Comparison of ENCODE assay signal across 7 cellular contexts in the genomic region with DNA sequence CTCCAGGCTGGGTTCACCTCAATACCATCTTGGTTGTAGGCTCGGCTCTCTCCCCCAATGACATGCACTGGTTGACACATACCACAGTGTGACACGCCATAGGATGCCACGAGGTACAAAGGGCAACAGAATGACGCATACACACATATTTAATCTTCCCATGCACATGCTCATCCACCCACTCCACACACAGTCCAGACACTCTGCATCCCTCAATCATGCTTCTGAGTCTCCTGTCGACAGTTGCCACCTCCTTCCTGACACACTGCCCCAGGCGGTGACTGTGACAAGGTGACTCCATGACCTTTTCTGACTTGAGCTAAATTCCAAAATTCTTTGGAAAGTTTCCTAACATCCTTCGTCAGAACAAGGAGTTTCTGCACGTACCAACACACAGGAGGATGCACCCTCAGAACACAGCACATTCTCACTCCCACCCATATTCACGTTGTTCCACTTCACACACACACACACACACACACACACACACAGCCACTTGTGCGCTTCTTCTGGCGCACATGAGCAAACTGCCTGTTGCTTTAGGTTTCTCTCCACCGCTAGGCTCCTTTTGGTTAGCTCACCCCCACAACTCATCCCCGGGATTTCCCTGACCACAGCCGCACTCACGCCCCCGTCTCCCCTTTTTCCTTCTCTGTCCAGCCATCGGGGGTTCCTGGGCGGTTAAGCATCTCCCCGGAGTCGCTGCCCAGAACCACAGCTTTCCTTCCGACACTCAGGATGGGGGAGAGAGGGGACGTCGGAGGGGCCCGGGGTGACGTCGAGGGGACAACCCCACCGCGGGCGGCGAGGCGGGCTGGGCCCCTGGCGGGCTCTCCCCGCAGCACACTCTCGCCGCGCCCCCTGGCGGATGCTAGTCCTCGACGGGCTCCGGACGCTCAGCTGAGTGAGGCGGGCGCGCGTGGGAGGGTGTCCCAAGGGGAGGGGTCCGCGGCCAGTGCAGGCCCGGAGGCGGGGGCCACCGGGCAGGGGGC. TPM values are rescaled to one million over a fixed set of nuclear protein-coding genes. Genes with fewer than 3 reads are reported as not detected.
DNase-seq lines count a peak whose midpoint lies in the region; ATAC-seq and TF ChIP-seq lines count a peak whose summit lies in the region.

No MANE protein-coding gene starts in this region.

- H3K4me3 ChIP-seq in GM12875 (ENCODE audit: low read depth, low read length) (no peak overlapping the region), iPS-18c (ENCODE audit: insufficient read depth, low read depth, low read length) (peak overlapping the region; percentile 51; the same call in 1 of the 2 replicates)

- POLR2A ChIA-PET in activated naive CD8-positive, alpha-beta T cell treated with anti-CD3 and anti-CD28 coated beads, Interleukin-2, amount 10 ng/mL, durations not matched to agents 7 days and 5 days (lab: Charles Lee), result interaction anchor here (1.0 to 3.8 kb wide), 5 partner anchors 8 to 89 kb away, joined by 3 to 15 read pairs (median 4); a partner anchor contains a TSS

- peak; percentile 93 for TF ChIP-seq CTCF in GM12875 (IDR thresholded peaks at IDR 0.05; ENCODE audit: borderline replicate concordance, insufficient read depth, low read depth, low read length)

- ATAC-seq in HG03095 (IDR thresholded peaks at IDR 0.05; ENCODE audit: unreplicated experiment), result peak; percentile 57
- peak; percentile 32 for ATAC-seq in activated naive CD8-positive, alpha-beta T cell treated with anti-CD3 and anti-CD28 coated beads, Interleukin-2, amount 10 ng/mL, durations not matched to agents 7 days and 5 days (ENCODE audit: low read depth)

- no peaks in the 10 kb centered on the region for H3K9me3 Mint-ChIP-seq in activated naive CD8-positive, alpha-beta T cell treated with anti-CD3 and anti-CD28 coated beads, Interleukin-2, amount 10 ng/mL, durations not matched to agents 7 days and 5 days

- no peak overlapping the region for H3K27ac Mint-ChIP-seq in activated naive CD8-positive, alpha-beta T cell treated with anti-CD3 and anti-CD28 coated beads, Interleukin-2, amount 10 ng/mL, durations not matched to agents 7 days and 5 days

- H3K9me3 ChIP-seq in iPS-18c (ENCODE audit: control insufficient read depth, insufficient read depth, low read length), result no peaks in the 10 kb centered on the region

- H3K36me3 Mint-ChIP-seq in activated naive CD8-positive, alpha-beta T cell treated with anti-CD3 and anti-CD28 coated beads, Interleukin-2, amount 10 ng/mL, durations not matched to agents 7 days and 5 days, result no peaks in the 10 kb centered on the region

- peak; percentile 87 for DNase-seq in SW480 (ENCODE audit: low spot score)
- DNase-seq in activated naive CD8-positive, alpha-beta T cell treated with anti-CD3 and anti-CD28 coated beads, Interleukin-2, amount 10 ng/mL, durations not matched to agents 7 days and 5 days, result peak; percentile 89
- peak; percentile 45 to 81 (median 66) for DNase-seq in stimulated activated CD4-positive, alpha-beta T cell treated with anti-CD3 and anti-CD28 coated beads, TNF-alpha, amount 100 ng/mL, for 1 hour (ENCODE audit: low read depth in 3 of 3, low spot score in 1 of 3)
- DNase-seq in DMS79 treated with DMSO at 0.1 percent for 48 hours (lab: John Stamatoyannopoulos, UW), result no peak

- peak overlapping the region; percentile 42 for H3K4me3 Mint-ChIP-seq in activated naive CD8-positive, alpha-beta T cell treated with anti-CD3 and anti-CD28 coated beads, Interleukin-2, amount 10 ng/mL, durations not matched to agents 7 days and 5 days

- H3K27me3 Mint-ChIP-seq in activated naive CD8-positive, alpha-beta T cell treated with anti-CD3 and anti-CD28 coated beads, Interleukin-2, amount 10 ng/mL, durations not matched to agents 7 days and 5 days, result peaks cover 78% of the 10 kb centered on the region

- H3K4me1 Mint-ChIP-seq in activated naive CD8-positive, alpha-beta T cell treated with anti-CD3 and anti-CD28 coated beads, Interleukin-2, amount 10 ng/mL, durations not matched to agents 7 days and 5 days, result peaks cover 45% of the 10 kb centered on the region

RNA-seq across cellular contexts. Expression of a gene that starts 0.5 kb away (rescaled TPM):
- total RNA-seq in activated naive CD8-positive, alpha-beta T cell treated with anti-CD3 and anti-CD28 coated beads, Interleukin-2, amount 10 ng/mL, durations not matched to agents 7 days and 5 days, result 1 to 10 TPM; 1.7 to 2.0 TPM

RNA-seq across cellular contexts. Expression of a gene that starts 6.1 kb away (rescaled TPM):
- total RNA-seq in activated naive CD8-positive, alpha-beta T cell treated with anti-CD3 and anti-CD28 coated beads, Interleukin-2, amount 10 ng/mL, durations not matched to agents 7 days and 5 days, result 10 to 100 TPM in 1 of 2 experiments, 1 to 10 TPM in 1; 9.4 to 10.1 TPM

RNA-seq across cellular contexts. Expression of a gene that starts 20.3 kb away (rescaled TPM):
- 10 to 100 TPM; 88.0 to 96.5 TPM for total RNA-seq in activated naive CD8-positive, alpha-beta T cell treated with anti-CD3 and anti-CD28 coated beads, Interleukin-2, amount 10 ng/mL, durations not matched to agents 7 days and 5 days

RNA-seq across cellular contexts. Expression of a gene that starts 21.6 kb away (rescaled TPM):
- under 1 TPM; 0.20 to 0.30 TPM for total RNA-seq in activated naive CD8-positive, alpha-beta T cell treated with anti-CD3 and anti-CD28 coated beads, Interleukin-2, amount 10 ng/mL, durations not matched to agents 7 days and 5 days

RNA-seq across cellular contexts. Expression of a gene that starts 41.0 kb away (rescaled TPM):
- 10 to 100 TPM; 50.0 to 56.6 TPM for total RNA-seq in activated naive CD8-positive, alpha-beta T cell treated with anti-CD3 and anti-CD28 coated beads, Interleukin-2, amount 10 ng/mL, durations not matched to agents 7 days and 5 days
